ENCODE assay signal across 12 cellular contexts in the genomic region with DNA sequence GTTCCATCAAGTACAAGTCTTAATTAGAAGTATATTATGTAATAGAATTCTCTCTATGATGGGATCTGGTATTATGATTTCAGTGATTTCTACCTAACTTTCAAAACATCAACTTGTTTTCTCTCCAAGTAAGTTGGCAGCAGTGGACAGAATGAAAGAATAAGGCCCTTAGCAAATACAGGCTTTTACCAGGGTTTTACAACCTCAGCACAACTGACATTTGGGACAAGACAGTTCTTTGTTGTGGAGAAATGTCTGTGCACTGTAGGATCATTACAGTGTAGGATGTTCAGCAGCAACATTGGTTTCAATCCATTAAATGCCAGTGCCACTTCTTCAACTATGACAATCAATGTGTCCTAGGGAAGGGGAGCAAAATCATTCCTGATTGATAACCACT. TPM values are rescaled to one million over a fixed set of nuclear protein-coding genes. Genes with fewer than 3 reads are reported as not detected.
DNase-seq lines count a peak whose midpoint lies in the region; ATAC-seq and TF ChIP-seq lines count a peak whose summit lies in the region.
"Had no signal": no experiment of that assay in that cellular context is flagged by ENCODE, and none has a peak within 500 bp of the region (broad histone marks: within the 10 kb centered on the region; RNA-seq: fewer than 3 reads in every experiment).

No MANE protein-coding gene starts in this region.

- peak; percentile 1 for DNase-seq in COLO829 (ENCODE audit: low spot score)
- peak; percentile 57 for DNase-seq in foreskin melanocyte
- DNase-seq in medulla oblongata (ENCODE audit: extremely low spot score): peak; percentile 75
- DNase-seq in germinal center (ENCODE audit: low spot score): no peak
- no peak for DNase-seq in HFFc6
- no peak for DNase-seq in PC-9
- DNase-seq: CD8-positive, alpha-beta memory T cell; DMS53; GOT3; H9 had no signal

- intact Hi-C loops in PC-9 (cut with micrococcal nuclease; ENCODE audit: unreplicated experiment): no loop called here

- no peaks in the 10 kb centered on the region for H3K9me2 ChIP-seq in PC-9 (ENCODE audit: insufficient read depth)

- H3K9me3 Mint-ChIP-seq in HFFc6: no peaks in the 10 kb centered on the region
- H3K9me3 Mint-ChIP-seq: CD8-positive, alpha-beta memory T cell; H9 had no signal

- no peak overlapping the region for H3K4me3 ChIP-seq in PC-9
- H3K4me3 ChIP-seq: BLaER1 had no signal

- no peaks in the 10 kb centered on the region for H3K9me3 ChIP-seq in PC-9 (ENCODE audit: insufficient read depth, low read depth)
- H3K9me3 ChIP-seq: BLaER1 had no signal

- H3K4me2 ChIP-seq in PC-9: no peak overlapping the region
- H3K4me2 ChIP-seq: BLaER1 had no signal

- peaks cover 16% of the 10 kb centered on the region for H3K4me1 Mint-ChIP-seq in HFFc6 (ENCODE audit: low read depth)
- H3K4me1 Mint-ChIP-seq: CD8-positive, alpha-beta memory T cell had no signal

- H3K27ac Mint-ChIP-seq in HFFc6: no peak overlapping the region
- H3K27ac Mint-ChIP-seq: CD8-positive, alpha-beta memory T cell; H9 had no signal

- POLR2A ChIA-PET in PC-9 (lab: Charles Lee; ENCODE audit: unreplicated experiment): no interaction called here

- no peaks in the 10 kb centered on the region for H3K79me2 ChIP-seq in PC-9 (ENCODE audit: low read depth)

- no peaks in the 10 kb centered on the region for H3K36me3 Mint-ChIP-seq in HFFc6 (ENCODE audit: low read depth)

- ATAC-seq in GM21825 (IDR thresholded peaks at IDR 0.05; ENCODE audit: unreplicated experiment): no peak

- no peaks in the 10 kb centered on the region for H3K36me3 ChIP-seq in PC-9 (ENCODE audit: low read depth)
- H3K36me3 ChIP-seq: BLaER1 had no signal

- H3K27me3 ChIP-seq in PC-9 (ENCODE audit: insufficient read depth, low read depth): no peaks in the 10 kb centered on the region
- H3K27me3 ChIP-seq: BLaER1 had no signal

- TF ChIP-seq CTCF in HFFc6 (IDR thresholded peaks at IDR 0.05) (no peak), PC-9 (conservative IDR thresholded peaks at IDR 0.05) (no peak)

- CTCF ChIA-PET in PC-9 (lab: Charles Lee): no interaction called here

- no peak overlapping the region for H3K27ac ChIP-seq in PC-9
- H3K27ac ChIP-seq: BLaER1 had no signal

- no peaks in the 10 kb centered on the region for H3F3A ChIP-seq in PC-9 (ENCODE audit: insufficient read depth, low read depth)

- no peaks in the 10 kb centered on the region for H3K4me1 ChIP-seq in PC-9 (replicated peaks; ENCODE audit: insufficient read depth)
- H3K4me1 ChIP-seq: BLaER1 had no signal

- H4K20me1 ChIP-seq in PC-9 (ENCODE audit: insufficient read depth): no peaks in the 10 kb centered on the region; the same call in 1 of the 2 replicates
- H4K20me1 ChIP-seq: BLaER1 had no signal

- H3K27me3 Mint-ChIP-seq in HFFc6 (ENCODE audit: insufficient read depth): no peaks in the 10 kb centered on the region
- H3K27me3 Mint-ChIP-seq: CD8-positive, alpha-beta memory T cell had no signal

- no peak overlapping the region for H3K4me3 Mint-ChIP-seq in HFFc6
- H3K4me3 Mint-ChIP-seq: CD8-positive, alpha-beta memory T cell; H9 had no signal

- H2AFZ ChIP-seq in PC-9: no peak overlapping the region

- no TSS peak for BruUV-seq in PC-9 (replicated peaks; lab: Mats Ljungman, UMichigan)

RNA-seq across cellular contexts. Expression of gene MLANA, which starts 48.8 kb away (rescaled TPM):
- total RNA-seq in HFFc6 (2021; fragmentation: NEBNext Ultra II Directional; extraction: Animal tissue kit (Norgen Biotek cat#: 25700)): not detected
- total RNA-seq in PC-9 (2021): not detected in 2 replicates
- total RNA-seq: CD8-positive, alpha-beta memory T cell; H9 had no signal

Comparison
In these comparisons a context has a peak if more than half of its experiments do, and no peak if none do; other contexts are left out.
1. DNase-seq: peak in COLO829 (single experiment), foreskin melanocyte (single experiment) and medulla oblongata (single experiment); none in germinal center (single experiment), HFFc6 (single experiment) and PC-9 (0 of 2).